13 cellular contexts compared by ENCODE assay signal in the genomic region with DNA sequence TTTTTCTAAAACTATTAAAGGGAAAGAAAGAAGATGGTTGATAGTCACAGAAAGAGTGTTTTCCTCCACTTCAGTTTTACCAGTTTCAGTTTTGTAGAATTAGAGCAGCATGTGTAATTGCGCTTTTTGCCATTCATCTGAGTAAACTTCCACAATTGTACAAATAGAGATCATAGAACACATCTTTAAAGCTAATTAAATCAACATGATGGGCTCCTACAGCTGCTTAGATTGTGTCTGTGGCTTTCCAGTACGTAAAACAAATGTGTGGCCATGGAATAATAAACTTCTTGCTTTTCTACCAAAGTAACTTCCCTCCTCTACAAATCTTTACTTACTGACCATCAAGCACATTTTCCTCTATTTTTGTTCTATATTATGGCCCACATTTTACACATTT.
DNase-seq lines count a peak whose midpoint lies in the region; TF ChIP-seq lines count a peak whose summit lies in the region.
"Had no signal": no experiment of that assay in that cellular context is flagged by ENCODE, and none has a peak within 500 bp of the region (broad histone marks: within the 10 kb centered on the region; RNA-seq: fewer than 3 reads in every experiment).

No MANE protein-coding gene starts in this region.

- H3K27ac Mint-ChIP-seq in MCF 10A (ENCODE audit: low read depth, unreplicated experiment), result no peak overlapping the region

- TF ChIP-seq CTCF in fibroblast of villous mesenchyme (IDR thresholded peaks at IDR 0.05; ENCODE audit: insufficient read depth, low read depth, low read length) (no peak), vagina (IDR thresholded peaks at IDR 0.05) (no peak), MCF 10A (IDR thresholded peaks at IDR 0.05; ENCODE audit: unreplicated experiment) (no peak)

- BruUV-seq in MCF 10A (replicated peaks; lab: Mats Ljungman, UMichigan), result no TSS peak

- H3K4me1 ChIP-seq in vagina, result no peaks in the 10 kb centered on the region
- H3K4me1 ChIP-seq: HAP-1 had no signal

- no peaks in the 10 kb centered on the region for H3K4me1 Mint-ChIP-seq in MCF 10A (ENCODE audit: insufficient read depth, unreplicated experiment)

- intact Hi-C loops in vagina (cut with DNase I), result no loop called here
- intact Hi-C loops in MCF 10A (cut with micrococcal nuclease), result no loop called here

- TF ChIP-seq POLR2A in vagina (IDR thresholded peaks at IDR 0.05), result no peak

- no peaks in the 10 kb centered on the region for H3K9me3 ChIP-seq in SK-N-MC (ENCODE audit: low read depth, low read length)
- H3K9me3 ChIP-seq in vagina, result no peaks in the 10 kb centered on the region
- H3K9me3 ChIP-seq: BLaER1 treated with 17β-estradiol and CSF1 and Interleukin-3, amounts not matched to agents 10 nM and 100 nM; HAP-1 had no signal

- no peaks in the 10 kb centered on the region for H3K36me3 Mint-ChIP-seq in MCF 10A (ENCODE audit: insufficient read depth, unreplicated experiment)

- POLR2A ChIA-PET in MCF 10A (lab: Yijun Ruan, JAX), result interaction anchor here (0.7 to 1.3 kb wide), 2 partner anchors 37 to 85 kb away, joined by 3 read pairs; no protein-coding TSS in a partner anchor

- no peaks in the 10 kb centered on the region for H3K36me3 ChIP-seq in SK-N-MC (ENCODE audit: insufficient read depth, low read length)
- H3K36me3 ChIP-seq in vagina, result no peaks in the 10 kb centered on the region
- H3K36me3 ChIP-seq: BLaER1 treated with 17β-estradiol and CSF1 and Interleukin-3, amounts not matched to agents 10 nM and 100 nM; HAP-1 had no signal

- H3K9ac ChIP-seq in SK-N-MC (ENCODE audit: insufficient read length), result peak overlapping the region; percentile 49
- H3K9ac ChIP-seq: BLaER1 treated with 17β-estradiol and CSF1 and Interleukin-3, amounts not matched to agents 10 nM and 100 nM had no signal

- no peaks in the 10 kb centered on the region for H3K9me3 Mint-ChIP-seq in MCF 10A (ENCODE audit: unreplicated experiment)

- H3K27me3 ChIP-seq in vagina, result no peaks in the 10 kb centered on the region
- H3K27me3 ChIP-seq: BLaER1 treated with 17β-estradiol and CSF1 and Interleukin-3, amounts not matched to agents 10 nM and 100 nM had no signal

- DNase-seq in NCI-H146 (lab: John Stamatoyannopoulos, UW) (peak; percentile 38), SK-N-MC (ENCODE audit: low read depth, low spot score) (no peak), fibroblast of villous mesenchyme (ENCODE audit: low read depth) (peak; percentile 11), vagina (ENCODE audit: extremely low spot score in 2 of 2) (no peak), islet precursor cell (no peak), MCF 10A (ENCODE audit: unreplicated experiment) (no peak)
- no peak for DNase-seq in activated CD4-positive, alpha-beta T cell treated with anti-CD3 and anti-CD28 coated beads for 4 hours
- DNase-seq: NCI-H1436 treated with DMSO at 0.1 percent for 48 hours, NCI-H2107, NCI-H774, SHP77 treated with DMSO at 0.1 percent for 48 hours had no signal

- no peak overlapping the region for H3K4me3 Mint-ChIP-seq in MCF 10A (ENCODE audit: unreplicated experiment)

- CTCF ChIA-PET in MCF 10A (lab: Yijun Ruan, JAX), result interaction anchor here (0.6 to 0.7 kb wide), 2 partner anchors 60 to 1204 kb away, joined by 3 to 5 read pairs; no protein-coding TSS in a partner anchor

- H3K4me3 ChIP-seq in SK-N-MC (peak overlapping the region; percentile 64), fibroblast of villous mesenchyme (ENCODE audit: low read depth, low read length) (no peak overlapping the region), vagina (no peak overlapping the region)
- H3K4me3 ChIP-seq: BLaER1 treated with 17β-estradiol and CSF1 and Interleukin-3, amounts not matched to agents 10 nM and 100 nM; HAP-1 had no signal

- H3K27me3 Mint-ChIP-seq in MCF 10A (ENCODE audit: insufficient read depth, unreplicated experiment), result no peaks in the 10 kb centered on the region

- peak overlapping the region; percentile 98 for H3K27ac ChIP-seq in SK-N-MC
- H3K27ac ChIP-seq in vagina, result peak overlapping the region; percentile 30
- H3K27ac ChIP-seq: BLaER1 treated with 17β-estradiol and CSF1 and Interleukin-3, amounts not matched to agents 10 nM and 100 nM had no signal

Comparison
In these comparisons a context has a peak if more than half of its experiments do, and no peak if none do; other contexts are left out.
1. DNase-seq: peak in NCI-H146 (single experiment) and fibroblast of villous mesenchyme (single experiment); none in SK-N-MC (single experiment), vagina (0 of 2), activated CD4-positive, alpha-beta T cell treated with anti-CD3 and anti-CD28 coated beads for 4 hours (0 of 2), islet precursor cell (single experiment) and MCF 10A (single experiment).